ENCODE assay signal across 1 cellular context in the genomic region with DNA sequence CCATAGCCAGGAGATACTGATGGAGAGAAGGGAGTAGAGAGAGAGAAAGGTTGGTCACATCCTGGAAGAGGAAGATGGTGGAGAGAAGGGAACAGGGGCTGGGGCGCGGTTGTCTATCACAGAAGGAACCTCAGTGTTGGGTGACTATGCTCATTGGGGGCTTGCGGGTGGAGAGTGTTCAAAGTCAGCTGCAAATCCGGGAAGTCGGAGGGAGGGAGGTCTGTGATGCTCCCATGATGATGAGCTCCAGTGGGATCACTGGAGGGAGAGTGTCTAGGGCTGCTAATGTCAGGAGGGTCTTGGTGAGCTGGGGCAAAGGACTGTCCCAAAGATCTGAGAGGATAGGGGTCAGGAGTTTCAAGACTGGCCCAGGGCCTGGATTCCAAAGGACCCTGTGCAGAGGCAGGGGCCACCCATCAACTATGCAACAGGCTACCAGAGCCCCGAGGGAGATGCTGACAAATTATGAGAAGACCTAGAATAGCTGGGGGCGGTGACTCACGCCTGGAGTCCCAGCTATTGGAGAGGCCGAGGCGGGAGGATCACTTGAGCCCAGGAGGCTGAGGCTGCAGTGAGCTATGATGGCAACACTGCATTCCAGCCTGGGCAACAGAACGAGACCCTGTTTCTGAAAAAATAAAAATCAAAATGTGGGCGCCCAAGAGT.
TF ChIP-seq lines count a peak whose summit lies in the region.

No MANE protein-coding gene starts in this region.

TF ChIP-seq in IMR-90, 13 proteins besides CTCF, POLR2A, EP300 and RAD21:
- TF ChIP-seq, protein P1, sequence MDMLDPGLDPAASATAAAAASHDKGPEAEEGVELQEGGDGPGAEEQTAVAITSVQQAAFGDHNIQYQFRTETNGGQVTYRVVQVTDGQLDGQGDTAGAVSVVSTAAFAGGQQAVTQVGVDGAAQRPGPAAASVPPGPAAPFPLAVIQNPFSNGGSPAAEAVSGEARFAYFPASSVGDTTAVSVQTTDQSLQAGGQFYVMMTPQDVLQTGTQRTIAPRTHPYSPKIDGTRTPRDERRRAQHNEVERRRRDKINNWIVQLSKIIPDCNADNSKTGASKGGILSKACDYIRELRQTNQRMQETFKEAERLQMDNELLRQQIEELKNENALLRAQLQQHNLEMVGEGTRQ (IDR thresholded peaks at IDR 0.05; ENCODE audit: low read depth, low read length), result no peak
